In the genomic region with DNA sequence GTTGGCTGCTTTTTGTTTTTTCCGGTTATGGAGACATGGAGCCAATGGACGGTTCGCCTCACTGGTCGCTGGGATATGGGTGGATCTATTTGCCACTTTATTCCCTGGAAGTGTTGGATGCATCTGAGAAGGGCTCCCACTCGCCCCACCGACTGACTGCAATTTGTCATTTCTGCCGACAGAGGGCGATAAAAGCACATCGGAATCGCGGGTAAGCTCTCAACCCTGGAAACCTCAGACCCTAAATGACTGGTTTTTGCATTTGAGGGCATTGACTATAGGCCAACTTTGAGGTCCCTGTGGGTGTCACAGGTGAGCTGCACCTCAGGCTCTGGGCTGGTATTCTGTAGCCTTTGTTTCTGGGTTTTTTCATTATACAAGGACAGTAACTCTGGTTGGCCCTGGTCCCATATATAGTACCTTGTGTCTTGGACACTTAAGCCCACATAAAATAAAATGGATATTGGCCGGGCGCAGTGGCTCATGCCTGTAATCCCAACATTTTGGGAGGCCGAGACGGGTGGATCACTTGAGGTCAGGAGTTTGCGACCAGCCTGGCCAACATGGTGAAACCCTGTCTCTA, we compare ENCODE assay signal across 8 cellular contexts. TPM values are rescaled to one million over a fixed set of nuclear protein-coding genes. Genes with fewer than 3 reads are reported as not detected.
DNase-seq lines count a peak whose midpoint lies in the region; ATAC-seq, FAIRE-seq and TF ChIP-seq lines count a peak whose summit lies in the region.

No MANE protein-coding gene starts in this region.

- no peaks in the 10 kb centered on the region for H3K9me3 Mint-ChIP-seq in nephron progenitor cell

- H3K4me1 Mint-ChIP-seq in nephron progenitor cell, result peaks cover 14% of the 10 kb centered on the region

- peak; percentile 92 for FAIRE-seq in GM19239 (lab: Jason Lieb, UNC)

- no peak for ATAC-seq in GM21825 (IDR thresholded peaks at IDR 0.05; ENCODE audit: unreplicated experiment)

- no peaks in the 10 kb centered on the region for H3K9me3 ChIP-seq in tibial nerve

- no peaks in the 10 kb centered on the region for H3K36me3 Mint-ChIP-seq in nephron progenitor cell (ENCODE audit: low read depth)

- peaks cover 8% of the 10 kb centered on the region for H3K27me3 Mint-ChIP-seq in nephron progenitor cell (ENCODE audit: low read depth, poor library complexity)

- no peak overlapping the region for H3K4me3 Mint-ChIP-seq in nephron progenitor cell

- H3K4me3 ChIP-seq in AG10803 (ENCODE audit: low read length), result no peak overlapping the region
- no peak overlapping the region for H3K4me3 ChIP-seq in tibial nerve

- DNase-seq in AG10803 (ENCODE audit: low read depth) (peak; percentile 41), GM19239 (ENCODE audit: insufficient read length, low spot score) (peak; percentile 61), NCI-H82 treated with DMSO at 0.1 percent for 48 hours (lab: John Stamatoyannopoulos, UW; ENCODE audit: unreplicated experiment) (peak; percentile 3), erythroblast (lab: John Stamatoyannopoulos, UW) (peak; percentile 47 to 71), nephron progenitor cell (peak; percentile 71), tibial nerve (ENCODE audit: low spot score in 2 of 2) (peak in 1 of 2 donors; percentile 43)
- peak; percentile 75 for DNase-seq in activated CD8-positive, alpha-beta memory T cell treated with anti-CD3 and anti-CD28 coated beads, Interleukin-2, amount 50 U/mL, for 48 hours

- WGBS in tibial nerve, 2 donors, result 39 to 41% methylated on average over 16 of the region's 16 CpGs

- H3K4me1 ChIP-seq in tibial nerve, result peaks cover 0 to 13% (median 0%) of the 10 kb centered on the region in 4 donors

- TF ChIP-seq CTCF in AG10803 (conservative IDR thresholded peaks at IDR 0.05; ENCODE audit: low read length), result peak; percentile 78
- peak; percentile 86 for TF ChIP-seq CTCF in nephron progenitor cell (IDR thresholded peaks at IDR 0.05)
- TF ChIP-seq CTCF in tibial nerve (IDR thresholded peaks at IDR 0.05), result peak; percentile 60 to 80 (median 70)

- TF ChIP-seq EP300 in tibial nerve (IDR thresholded peaks at IDR 0.05), result no peak

- no peak overlapping the region for H3K27ac Mint-ChIP-seq in nephron progenitor cell

- TF ChIP-seq POLR2A in erythroblast (IDR thresholded peaks at IDR 0.05; ENCODE audit: low read length), result no peak
- no peak for TF ChIP-seq POLR2A in tibial nerve (IDR thresholded peaks at IDR 0.05)

- no peaks in the 10 kb centered on the region for H3K27me3 ChIP-seq in tibial nerve

- H3K27ac ChIP-seq in tibial nerve, result no peak overlapping the region

- no peaks in the 10 kb centered on the region for H3K36me3 ChIP-seq in tibial nerve

RNA-seq across cellular contexts. Expression of gene OPALIN, which starts 11.9 kb away (rescaled TPM):
- total RNA-seq in tibial nerve, result not detected
